Comparison of ENCODE assay signal across 1 cellular context in the genomic region with DNA sequence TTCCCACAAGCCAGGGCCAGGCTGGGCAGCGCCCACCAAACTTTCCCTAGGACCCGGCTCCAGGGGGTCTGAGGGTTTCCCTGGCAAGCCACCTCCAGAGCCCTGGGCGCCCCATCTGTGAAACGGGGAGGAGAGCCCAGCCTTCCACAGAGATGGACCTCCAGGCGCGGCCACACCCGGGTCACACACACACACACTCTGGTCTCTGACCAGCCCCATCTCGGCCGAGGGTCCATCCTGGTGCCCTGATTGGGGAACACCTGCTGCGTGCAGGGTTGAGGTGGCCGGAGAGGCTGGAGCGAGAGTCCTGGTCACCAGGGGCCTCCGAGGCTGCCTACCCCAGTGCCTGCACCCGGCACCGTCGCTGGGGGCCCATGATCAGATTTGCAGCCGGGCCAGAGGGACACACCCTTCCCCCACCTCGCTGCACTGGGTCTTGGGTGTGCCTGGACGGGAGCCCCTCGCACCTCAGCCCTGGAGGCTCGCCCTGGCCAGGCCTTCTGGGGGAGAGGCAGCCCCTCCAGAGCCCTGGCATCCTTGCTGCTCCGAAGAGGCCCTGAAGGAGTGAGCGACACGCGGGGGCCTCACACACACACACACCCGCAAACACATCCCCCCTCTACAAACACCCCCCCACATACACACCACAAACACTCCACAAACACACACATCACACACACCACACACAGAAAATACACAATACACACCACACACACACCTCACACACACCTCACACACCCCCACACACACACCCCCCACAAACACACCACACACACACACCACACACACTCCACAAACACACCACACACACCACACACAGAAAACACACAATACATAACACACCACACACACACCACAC.
TF ChIP-seq lines count a peak whose summit lies in the region.

No MANE protein-coding gene starts in this region.

TF ChIP-seq in K562, 482 proteins besides CTCF, POLR2A, EP300 and RAD21 (continued from another document and continues in another):
- TF ChIP-seq, protein P1, sequence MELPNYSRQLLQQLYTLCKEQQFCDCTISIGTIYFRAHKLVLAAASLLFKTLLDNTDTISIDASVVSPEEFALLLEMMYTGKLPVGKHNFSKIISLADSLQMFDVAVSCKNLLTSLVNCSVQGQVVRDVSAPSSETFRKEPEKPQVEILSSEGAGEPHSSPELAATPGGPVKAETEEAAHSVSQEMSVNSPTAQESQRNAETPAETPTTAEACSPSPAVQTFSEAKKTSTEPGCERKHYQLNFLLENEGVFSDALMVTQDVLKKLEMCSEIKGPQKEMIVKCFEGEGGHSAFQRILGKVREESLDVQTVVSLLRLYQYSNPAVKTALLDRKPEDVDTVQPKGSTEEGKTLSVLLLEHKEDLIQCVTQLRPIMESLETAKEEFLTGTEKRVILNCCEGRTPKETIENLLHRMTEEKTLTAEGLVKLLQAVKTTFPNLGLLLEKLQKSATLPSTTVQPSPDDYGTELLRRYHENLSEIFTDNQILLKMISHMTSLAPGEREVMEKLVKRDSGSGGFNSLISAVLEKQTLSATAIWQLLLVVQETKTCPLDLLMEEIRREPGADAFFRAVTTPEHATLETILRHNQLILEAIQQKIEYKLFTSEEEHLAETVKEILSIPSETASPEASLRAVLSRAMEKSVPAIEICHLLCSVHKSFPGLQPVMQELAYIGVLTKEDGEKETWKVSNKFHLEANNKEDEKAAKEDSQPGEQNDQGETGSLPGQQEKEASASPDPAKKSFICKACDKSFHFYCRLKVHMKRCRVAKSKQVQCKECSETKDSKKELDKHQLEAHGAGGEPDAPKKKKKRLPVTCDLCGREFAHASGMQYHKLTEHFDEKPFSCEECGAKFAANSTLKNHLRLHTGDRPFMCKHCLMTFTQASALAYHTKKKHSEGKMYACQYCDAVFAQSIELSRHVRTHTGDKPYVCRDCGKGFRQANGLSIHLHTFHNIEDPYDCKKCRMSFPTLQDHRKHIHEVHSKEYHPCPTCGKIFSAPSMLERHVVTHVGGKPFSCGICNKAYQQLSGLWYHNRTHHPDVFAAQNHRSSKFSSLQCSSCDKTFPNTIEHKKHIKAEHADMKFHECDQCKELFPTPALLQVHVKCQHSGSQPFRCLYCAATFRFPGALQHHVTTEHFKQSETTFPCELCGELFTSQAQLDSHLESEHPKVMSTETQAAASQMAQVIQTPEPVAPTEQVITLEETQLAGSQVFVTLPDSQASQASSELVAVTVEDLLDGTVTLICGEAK (IDR thresholded peaks at IDR 0.05): no peak
- TF ChIP-seq, protein P1 (CRISPR knock-in tag; IDR thresholded peaks at IDR 0.05): no peak
- TF ChIP-seq ZNF197 (CRISPR knock-in tag; IDR thresholded peaks at IDR 0.05; ENCODE audit: low read depth) (no peak), RBM25 (IDR thresholded peaks at IDR 0.05; ENCODE audit: low read depth, low read length, severe bottlenecking) (no peak), ZC3H4 (CRISPR knock-in tag; IDR thresholded peaks at IDR 0.05; ENCODE audit: borderline replicate concordance) (no peak), MCM5 (IDR thresholded peaks at IDR 0.05; ENCODE audit: low read depth) (no peak), ZFPM2 (CRISPR knock-in tag; IDR thresholded peaks at IDR 0.05) (no peak), ZNF324 (CRISPR knock-in tag; IDR thresholded peaks at IDR 0.05) (no peak), FOSL1 (tag; conservative IDR thresholded peaks at IDR 0.05) (no peak), TAF7 (tag; IDR thresholded peaks at IDR 0.05) (no peak), CHCHD3 (CRISPR knock-in tag; IDR thresholded peaks at IDR 0.05) (no peak), HOXB6 (CRISPR knock-in tag; IDR thresholded peaks at IDR 0.05; ENCODE audit: borderline replicate concordance) (no peak), ADNP (tag; IDR thresholded peaks at IDR 0.05) (peak; percentile 44; the same call in 1 of the 2 replicates), NR0B1 (IDR thresholded peaks at IDR 0.05; ENCODE audit: partially characterized antibody) (no peak), EHMT2 (IDR thresholded peaks at IDR 0.05) (0 out of 2 replicates have a peak, but pooled peaks have one; percentile 39), HMGXB4 (CRISPR knock-in tag; IDR thresholded peaks at IDR 0.05) (no peak), NFXL1 (CRISPR knock-in tag; IDR thresholded peaks at IDR 0.05) (no peak), ZNF740 (CRISPR knock-in tag; IDR thresholded peaks at IDR 0.05) (peak; percentile 83), ZNF740 (tag; IDR thresholded peaks at IDR 0.05) (peak in 1 of 2 experiments; percentile 44; a peak in 1 of 4 replicates), CBX5 (IDR thresholded peaks at IDR 0.05; ENCODE audit: borderline replicate concordance, low read depth) (no peak), ZNF780A (CRISPR knock-in tag; IDR thresholded peaks at IDR 0.05) (no peak), SUPT5H (IDR thresholded peaks at IDR 0.05) (no peak), ZBTB8A (IDR thresholded peaks at IDR 0.05; ENCODE audit: partially characterized antibody) (no peak), PHF20 (IDR thresholded peaks at IDR 0.05; ENCODE audit: partially characterized antibody) (peak; percentile 86), POLR3A (IDR thresholded peaks at IDR 0.05; ENCODE audit: borderline replicate concordance, extremely low read depth, insufficient read depth, insufficient read length) (no peak), ZNF347 (CRISPR knock-in tag; IDR thresholded peaks at IDR 0.05; ENCODE audit: low read depth) (no peak), IRF2 (CRISPR knock-in tag; IDR thresholded peaks at IDR 0.05) (no peak), NUFIP1 (IDR thresholded peaks at IDR 0.05; ENCODE audit: partially characterized antibody) (no peak), ZNF121 (CRISPR knock-in tag; conservative IDR thresholded peaks at IDR 0.05) (peak; percentile 6; the same call in 1 of the 2 replicates), LEF1 (IDR thresholded peaks at IDR 0.05) (peak; percentile 47; the same call in 1 of the 2 replicates), BCLAF1 (IDR thresholded peaks at IDR 0.05; ENCODE audit: borderline replicate concordance in 1 of 2, control insufficient read depth in 1 of 2, low read depth in 2 of 2, low read length in 1 of 2) (0 out of 4 replicates have a peak, but pooled peaks have one; percentile 35 to 49), HNRNPH1 (optimal IDR thresholded peaks at IDR 0.05; ENCODE audit: low read depth, low read length) (no peak), SP1 (CRISPR knock-in tag; IDR thresholded peaks at IDR 0.05) (0 out of 2 replicates have a peak, but pooled peaks have one; percentile 23), FOXM1 (IDR thresholded peaks at IDR 0.05; ENCODE audit: low read depth) (no peak), FOXM1 (CRISPR knock-in tag; IDR thresholded peaks at IDR 0.05; ENCODE audit: low read depth) (no peak), HDAC6 (IDR thresholded peaks at IDR 0.05; ENCODE audit: low read depth, low read length) (peak; percentile 84; the same call in 1 of the 2 replicates), ARID1B (IDR thresholded peaks at IDR 0.05) (0 out of 2 replicates have a peak, but pooled peaks have one; percentile 14), TOE1 (IDR thresholded peaks at IDR 0.05; ENCODE audit: borderline replicate concordance) (no peak), TOE1 (CRISPR knock-in tag; IDR thresholded peaks at IDR 0.05; ENCODE audit: borderline replicate concordance, low read depth) (no peak), SETDB1 (IDR thresholded peaks at IDR 0.05; ENCODE audit: low read length) (no peak), RBM17 (IDR thresholded peaks at IDR 0.05; ENCODE audit: borderline replicate concordance, low read depth, low read length) (no peak), CBX1 (IDR thresholded peaks at IDR 0.05; ENCODE audit: low read depth) (no peak)
- TF ChIP-seq, protein P2, sequence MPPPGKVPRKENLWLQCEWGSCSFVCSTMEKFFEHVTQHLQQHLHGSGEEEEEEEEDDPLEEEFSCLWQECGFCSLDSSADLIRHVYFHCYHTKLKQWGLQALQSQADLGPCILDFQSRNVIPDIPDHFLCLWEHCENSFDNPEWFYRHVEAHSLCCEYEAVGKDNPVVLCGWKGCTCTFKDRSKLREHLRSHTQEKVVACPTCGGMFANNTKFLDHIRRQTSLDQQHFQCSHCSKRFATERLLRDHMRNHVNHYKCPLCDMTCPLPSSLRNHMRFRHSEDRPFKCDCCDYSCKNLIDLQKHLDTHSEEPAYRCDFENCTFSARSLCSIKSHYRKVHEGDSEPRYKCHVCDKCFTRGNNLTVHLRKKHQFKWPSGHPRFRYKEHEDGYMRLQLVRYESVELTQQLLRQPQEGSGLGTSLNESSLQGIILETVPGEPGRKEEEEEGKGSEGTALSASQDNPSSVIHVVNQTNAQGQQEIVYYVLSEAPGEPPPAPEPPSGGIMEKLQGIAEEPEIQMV (tag; conservative IDR thresholded peaks at IDR 0.05; ENCODE audit: low read depth): no peak
- TF ChIP-seq, protein P3, sequence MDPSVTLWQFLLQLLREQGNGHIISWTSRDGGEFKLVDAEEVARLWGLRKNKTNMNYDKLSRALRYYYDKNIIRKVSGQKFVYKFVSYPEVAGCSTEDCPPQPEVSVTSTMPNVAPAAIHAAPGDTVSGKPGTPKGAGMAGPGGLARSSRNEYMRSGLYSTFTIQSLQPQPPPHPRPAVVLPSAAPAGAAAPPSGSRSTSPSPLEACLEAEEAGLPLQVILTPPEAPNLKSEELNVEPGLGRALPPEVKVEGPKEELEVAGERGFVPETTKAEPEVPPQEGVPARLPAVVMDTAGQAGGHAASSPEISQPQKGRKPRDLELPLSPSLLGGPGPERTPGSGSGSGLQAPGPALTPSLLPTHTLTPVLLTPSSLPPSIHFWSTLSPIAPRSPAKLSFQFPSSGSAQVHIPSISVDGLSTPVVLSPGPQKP (CRISPR knock-in tag; IDR thresholded peaks at IDR 0.05): no peak
